ENCODE assay signal across 27 cellular contexts in the genomic region with DNA sequence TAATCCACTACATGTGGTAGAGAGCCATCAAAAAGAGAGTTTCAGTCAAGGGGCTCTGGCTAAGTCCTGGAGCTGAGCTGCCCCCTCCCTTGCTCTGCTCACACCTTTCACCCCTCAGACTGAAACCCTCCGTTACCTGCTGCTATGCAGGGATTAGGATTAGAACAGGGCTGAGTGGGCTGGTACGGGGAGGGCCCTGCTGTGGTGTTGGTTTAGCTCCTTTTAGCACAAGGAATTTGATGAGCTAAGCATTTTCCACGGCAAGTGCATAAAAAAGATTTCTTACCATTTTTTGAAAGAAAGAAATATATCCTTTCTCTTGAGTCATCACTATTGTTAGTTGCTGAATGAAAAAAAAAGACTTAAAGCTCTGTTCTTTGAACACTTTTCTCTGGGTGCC. TPM values are rescaled to one million over a fixed set of nuclear protein-coding genes. Genes with fewer than 3 reads are reported as not detected.
DNase-seq lines count a peak whose midpoint lies in the region; TF ChIP-seq lines count a peak whose summit lies in the region.
"Had no signal": no experiment of that assay in that cellular context is flagged by ENCODE, and none has a peak within 500 bp of the region (broad histone marks: within the 10 kb centered on the region; RNA-seq: fewer than 3 reads in every experiment).

No MANE protein-coding gene starts in this region.

- H4K8ac ChIP-seq in neuronal stem cell (ENCODE audit: low read depth, low read length), result no peak overlapping the region

- H3K4me1 Mint-ChIP-seq in type B pancreatic cell (ENCODE audit: unreplicated experiment), result peaks cover 69% of the 10 kb centered on the region
- H3K4me1 Mint-ChIP-seq: stimulated activated naive B cell treated with anti-CD40 and anti-IgM and Interleukin-4, amounts not matched to agents 10 μg/mL and 1 μg/mL and 100 μg/mL, for 72 hours had no signal

- H2AFZ ChIP-seq in neuronal stem cell (ENCODE audit: low read length), result no peak overlapping the region

- no peak overlapping the region for H3K4ac ChIP-seq in neuronal stem cell (ENCODE audit: low read length)

- H3K23ac ChIP-seq in neuronal stem cell (ENCODE audit: low read depth, low read length, poor library complexity), result no peak overlapping the region

- H2BK120ac ChIP-seq in neuronal stem cell (ENCODE audit: low read depth, low read length), result no peak overlapping the region

- peaks cover 0 to 2% of the 10 kb centered on the region in 2 donors for H3K36me3 ChIP-seq in neuronal stem cell (replicated peaks in 1 of 2; ENCODE audit: control insufficient read depth in 2 of 2, insufficient read depth in 2 of 2, low read length in 2 of 2)
- H3K36me3 ChIP-seq: ascending aorta, BE2C, esophagus squamous epithelium had no signal

- no peak overlapping the region for H2BK15ac ChIP-seq in neuronal stem cell (ENCODE audit: low read length)

- no peak overlapping the region for H2AK5ac ChIP-seq in neuronal stem cell (ENCODE audit: low read depth, low read length)

- no peak for TF ChIP-seq CTCF in choroid plexus epithelial cell (conservative IDR thresholded peaks at IDR 0.05; ENCODE audit: low read depth, low read length)
- TF ChIP-seq CTCF in type B pancreatic cell (conservative IDR thresholded peaks at IDR 0.05), result no peak

- no peak overlapping the region for H2BK12ac ChIP-seq in neuronal stem cell (ENCODE audit: low read length)

- H3K14ac ChIP-seq in neuronal stem cell (ENCODE audit: low read length), result no peak overlapping the region

- no peaks in the 10 kb centered on the region for H3K27me3 ChIP-seq in neuronal stem cell (ENCODE audit: control insufficient read depth in 3 of 3, insufficient read depth in 3 of 3, low read depth in 1 of 3, low read length in 3 of 3)
- H3K27me3 ChIP-seq: ascending aorta, BE2C, esophagus squamous epithelium, testis had no signal

- in situ Hi-C loops in ACHN (cut with HindIII; ENCODE audit: low pct_ligation_motif_present, low pct_unique_long_range_greater_than_20kb, low sequenced_read_pairs), result no loop called here

- H3K79me1 ChIP-seq in neuronal stem cell (ENCODE audit: low read depth, low read length), result peaks cover 2% of the 10 kb centered on the region

- H3K36me3 Mint-ChIP-seq in type B pancreatic cell, result peaks cover 6% of the 10 kb centered on the region
- H3K36me3 Mint-ChIP-seq: activated naive CD4-positive, alpha-beta T cell treated with anti-CD3 and anti-CD28 coated beads, Interleukin-2, amount 50 U/mL, for 72 hours; natural killer cell treated with Interleukin-12 subunit alpha and Interleukin-12 subunit beta and Interleukin-15 and Interleukin-18, amount 100 ng/mL, for 72 hours; stimulated activated naive B cell treated with anti-CD40 and anti-IgM and Interleukin-4, amounts not matched to agents 10 μg/mL and 1 μg/mL and 100 μg/mL, for 72 hours had no signal

- H3K4me3 ChIP-seq in choroid plexus epithelial cell (ENCODE audit: low read depth, low read length), result no peak overlapping the region
- H3K4me3 ChIP-seq in neuronal stem cell (ENCODE audit: low read length in 2 of 2), result no peak overlapping the region
- H3K4me3 ChIP-seq: ascending aorta, esophagus squamous epithelium, GM12878, psoas muscle, testis had no signal

- no CpG with 5 or more reads among the region's 3 CpGs for WGBS in neuronal stem cell (ENCODE audit: extremely low coverage in 2 of 2, insufficient read length in 2 of 2, insufficient replicate concordance in 1 of 2), 2 donors

- H3K4me2 ChIP-seq in neuronal stem cell (ENCODE audit: insufficient read depth, low read length, poor library complexity, severe bottlenecking), result no peak overlapping the region

- H3K4me1 ChIP-seq in neuronal stem cell (ENCODE audit: control insufficient read depth in 2 of 2, insufficient read depth in 1 of 2, low read depth in 1 of 2, low read length in 2 of 2), result peaks cover 15 to 42% of the 10 kb centered on the region in 2 donors
- H3K4me1 ChIP-seq: BE2C, testis had no signal

- H3K27me3 Mint-ChIP-seq in type B pancreatic cell, result no peaks in the 10 kb centered on the region

- H3K9me3 ChIP-seq in neuronal stem cell (replicated peaks in 1 of 2; ENCODE audit: control insufficient read depth in 2 of 2, insufficient read depth in 1 of 2, low read depth in 1 of 2, low read length in 2 of 2), result no peaks in the 10 kb centered on the region
- H3K9me3 ChIP-seq: ascending aorta, BE2C, esophagus squamous epithelium, psoas muscle, testis had no signal

- H3K18ac ChIP-seq in neuronal stem cell (ENCODE audit: low read length), result no peak overlapping the region

- H3K27ac Mint-ChIP-seq in type B pancreatic cell, result peak overlapping the region; percentile 78
- H3K27ac Mint-ChIP-seq: activated CD4-positive, alpha-beta T cell treated with anti-CD3 and anti-CD28 coated beads, Interleukin-2, amount 10 ng/mL, durations not matched to agents 7 days and 5 days; activated naive CD4-positive, alpha-beta T cell treated with anti-CD3 and anti-CD28 coated beads, Interleukin-2, amount 50 U/mL, for 72 hours; activated T-helper 1 cell treated with anti-CD3 and anti-CD28 coated beads, Interleukin-12 subunit alpha, Interleukin-12 subunit beta, Interleukin-2, Interleukin-4 antibody, amounts not matched to agents 30 ng/mL and 10 ng/mL and 1 ng/mL, durations not matched to agents 14 hours and 24 hours and 36 hours; stimulated activated naive B cell treated with anti-CD40 and anti-IgM and Interleukin-4, amounts not matched to agents 10 μg/mL and 1 μg/mL and 100 μg/mL, for 72 hours had no signal

- no peaks in the 10 kb centered on the region for H3K9me3 Mint-ChIP-seq in type B pancreatic cell
- H3K9me3 Mint-ChIP-seq: activated CD4-positive, alpha-beta T cell treated with anti-CD3 and anti-CD28 coated beads, Interleukin-2, amount 10 ng/mL, durations not matched to agents 7 days and 5 days; activated naive CD4-positive, alpha-beta T cell treated with anti-CD3 and anti-CD28 coated beads, Interleukin-2, amount 50 U/mL, for 72 hours; activated T-helper 1 cell treated with anti-CD3 and anti-CD28 coated beads, Interleukin-12 subunit alpha, Interleukin-12 subunit beta, Interleukin-2, Interleukin-4 antibody, amounts not matched to agents 30 ng/mL and 10 ng/mL and 1 ng/mL, durations not matched to agents 14 hours and 24 hours and 36 hours; natural killer cell treated with Interleukin-12 subunit alpha and Interleukin-12 subunit beta and Interleukin-15 and Interleukin-18, amount 100 ng/mL, for 72 hours; stimulated activated naive B cell treated with anti-CD40 and anti-IgM and Interleukin-4, amounts not matched to agents 10 μg/mL and 1 μg/mL and 100 μg/mL, for 72 hours had no signal

- H4K91ac ChIP-seq in neuronal stem cell (ENCODE audit: low read depth, low read length, poor library complexity), result no peak overlapping the region

- H2BK5ac ChIP-seq in neuronal stem cell (ENCODE audit: low read length), result no peak overlapping the region

- peak overlapping the region; percentile 57 for H3K4me3 Mint-ChIP-seq in type B pancreatic cell
- H3K4me3 Mint-ChIP-seq: activated CD4-positive, alpha-beta T cell treated with anti-CD3 and anti-CD28 coated beads, Interleukin-2, amount 10 ng/mL, durations not matched to agents 7 days and 5 days; activated T-helper 1 cell treated with anti-CD3 and anti-CD28 coated beads, Interleukin-12 subunit alpha, Interleukin-12 subunit beta, Interleukin-2, Interleukin-4 antibody, amounts not matched to agents 30 ng/mL and 10 ng/mL and 1 ng/mL, durations not matched to agents 14 hours and 24 hours and 36 hours; natural killer cell treated with Interleukin-12 subunit alpha and Interleukin-12 subunit beta and Interleukin-15 and Interleukin-18, amount 100 ng/mL, for 72 hours; stimulated activated naive B cell treated with anti-CD40 and anti-IgM and Interleukin-4, amounts not matched to agents 10 μg/mL and 1 μg/mL and 100 μg/mL, for 72 hours; T-helper 17 cell had no signal

- no peak overlapping the region for H3K27ac ChIP-seq in neuronal stem cell (replicated peaks; ENCODE audit: low read length)
- H3K27ac ChIP-seq: ascending aorta, esophagus squamous epithelium, psoas muscle, testis had no signal

- no peak overlapping the region for H3K9ac ChIP-seq in neuronal stem cell (ENCODE audit: low read depth, low read length, poor library complexity)

- DNase-seq in NCI-H82 (lab: John Stamatoyannopoulos, UW), result peak; percentile 75
- DNase-seq in choroid plexus epithelial cell (ENCODE audit: low read depth), result peak; percentile 44
- DNase-seq in left kidney (ENCODE audit: low read depth, low spot score), result peak; percentile 68
- no peak for DNase-seq in type B pancreatic cell (ENCODE audit: extremely low spot score, unreplicated experiment)
- DNase-seq in mesenteric fat pad (ENCODE audit: low spot score), result no peak
- no peak for DNase-seq in ACHN
- DNase-seq in neuronal stem cell (ENCODE audit: low spot score), result no peak
- DNase-seq: activated CD4-positive, alpha-beta T cell treated with anti-CD3 and anti-CD28 coated beads, Interleukin-2, amount 10 ng/mL, durations not matched to agents 7 days and 5 days; BE2C; COR-L47; DMS79 treated with DMSO at 0.1 percent for 48 hours; effector memory CD4-positive, alpha-beta T cell; esophagus squamous epithelium; midbrain; NCI-H2171; NCI-H524; psoas muscle; small intestine; stimulated activated CD4-positive, alpha-beta T cell treated with anti-CD3 and anti-CD28 coated beads, Interleukin-2, amount 100 ng/mL, for 24 hours; stimulated activated naive B cell treated with anti-CD40 and anti-IgM and Interleukin-4, amounts not matched to agents 10 μg/mL and 1 μg/mL and 100 μg/mL, for 72 hours; T-helper 17 cell; testis had no signal

RNA-seq across cellular contexts. Expression of a gene that starts 46.3 kb away (rescaled TPM):
- total RNA-seq in type B pancreatic cell (ENCODE audit: low replicate concordance) (27.4 and 32.4 TPM in 2 replicates), mesenteric fat pad (27.8 TPM)
- 67.8 TPM for polyA plus RNA-seq in neuronal stem cell (2013, experiment 1 of 2)
- polyA plus RNA-seq in neuronal stem cell (2013, experiment 2 of 2), result 68.6 TPM
- total RNA-seq: activated CD4-positive, alpha-beta T cell treated with anti-CD3 and anti-CD28 coated beads, Interleukin-2, amount 10 ng/mL, durations not matched to agents 7 days and 5 days; activated T-helper 1 cell treated with anti-CD3 and anti-CD28 coated beads, Interleukin-12 subunit alpha, Interleukin-12 subunit beta, Interleukin-2, Interleukin-4 antibody, amounts not matched to agents 30 ng/mL and 10 ng/mL and 1 ng/mL, durations not matched to agents 14 hours and 24 hours and 36 hours had no signal

Comparison
In these comparisons a context has a peak if more than half of its experiments do, and no peak if none do; other contexts are left out.
1. DNase-seq: peak in NCI-H82 (single experiment), choroid plexus epithelial cell (single experiment) and left kidney (single experiment); none in type B pancreatic cell (single experiment), mesenteric fat pad (single experiment), ACHN (single experiment) and neuronal stem cell (single experiment).